Comparison of ENCODE assay signal across 24 cellular contexts in genomic region chr1:202276081-202276715, GRCh38.
"Had no signal": no experiment of that assay in that cellular context is flagged by ENCODE, and none has a peak within 500 bp of the region (broad histone marks: within the 10 kb centered on the region; RNA-seq: fewer than 3 reads in every experiment).

No MANE protein-coding gene starts in this region.

- ATAC-seq: esophagus mucosa; gastrocnemius medialis; left lobe of liver; naive thymus-derived CD4-positive, alpha-beta T cell; psoas muscle; right cardiac atrium; stimulated activated naive B cell treated with anti-CD40 and anti-IgM and Interleukin-4, amounts not matched to agents 10 μg/mL and 1 μg/mL and 100 μg/mL, for 72 hours had no signal

- H3K27me3 ChIP-seq: gastrocnemius medialis, neural progenitor cell, suprapubic skin, transverse colon, vagina had no signal

- H3K9me3 ChIP-seq: gastrocnemius medialis, psoas muscle, sigmoid colon, suprapubic skin, transverse colon, vagina had no signal

- H3K9me3 Mint-ChIP-seq: memory B cell; mesothelial cell of epicardium; naive thymus-derived CD4-positive, alpha-beta T cell; neural progenitor cell; stimulated activated naive B cell treated with anti-CD40 and anti-IgM and Interleukin-4, amounts not matched to agents 10 μg/mL and 1 μg/mL and 100 μg/mL, for 72 hours; stimulated activated naive CD8-positive, alpha-beta T cell treated with anti-CD3 and anti-CD28 coated beads, Interleukin-15, Interleukin-2, amounts not matched to agents 100 ng/mL and 50 ng/mL, for 24 hours had no signal

- H3K4me1 ChIP-seq: gastrocnemius medialis, psoas muscle, sigmoid colon, suprapubic skin, transverse colon had no signal

- H3K4me3 Mint-ChIP-seq: memory B cell; mesothelial cell of epicardium; naive thymus-derived CD4-positive, alpha-beta T cell; nephron; neural progenitor cell; stimulated activated naive B cell treated with anti-CD40 and anti-IgM and Interleukin-4, amounts not matched to agents 10 μg/mL and 1 μg/mL and 100 μg/mL, for 72 hours; stimulated activated naive CD8-positive, alpha-beta T cell treated with anti-CD3 and anti-CD28 coated beads, Interleukin-15, Interleukin-2, amounts not matched to agents 100 ng/mL and 50 ng/mL, for 24 hours had no signal

- H3K36me3 ChIP-seq: gastrocnemius medialis, neural progenitor cell, sigmoid colon, suprapubic skin, transverse colon, vagina had no signal

- H3K27ac Mint-ChIP-seq: memory B cell; mesothelial cell of epicardium; naive thymus-derived CD4-positive, alpha-beta T cell; neural progenitor cell; stimulated activated naive B cell treated with anti-CD40 and anti-IgM and Interleukin-4, amounts not matched to agents 10 μg/mL and 1 μg/mL and 100 μg/mL, for 72 hours; stimulated activated naive CD8-positive, alpha-beta T cell treated with anti-CD3 and anti-CD28 coated beads, Interleukin-15, Interleukin-2, amounts not matched to agents 100 ng/mL and 50 ng/mL, for 24 hours had no signal

- H3K27ac ChIP-seq: dorsolateral prefrontal cortex, epithelial cell of prostate, gastrocnemius medialis, neural progenitor cell, psoas muscle, sigmoid colon, suprapubic skin, transverse colon, vagina had no signal

- H3K9ac ChIP-seq: neural progenitor cell had no signal

- DNase-seq: dorsolateral prefrontal cortex; effector CD4-positive, alpha-beta T cell; foreskin fibroblast; gastrocnemius medialis; kidney; naive thymus-derived CD4-positive, alpha-beta T cell; nucleus accumbens; psoas muscle; right cardiac atrium; sigmoid colon; stimulated activated CD4-positive, alpha-beta T cell treated with anti-CD3 and anti-CD28 coated beads, Interleukin-2, amount 100 ng/mL, for 48 hours; stimulated activated naive B cell treated with anti-CD40 and anti-IgM and Interleukin-4, amounts not matched to agents 10 μg/mL and 1 μg/mL and 100 μg/mL, for 72 hours; transverse colon had no signal

- H3K4me1 Mint-ChIP-seq: memory B cell; neural progenitor cell; stimulated activated naive B cell treated with anti-CD40 and anti-IgM and Interleukin-4, amounts not matched to agents 10 μg/mL and 1 μg/mL and 100 μg/mL, for 72 hours had no signal

- H3K36me3 Mint-ChIP-seq: memory B cell; mesothelial cell of epicardium; naive thymus-derived CD4-positive, alpha-beta T cell; neural progenitor cell; stimulated activated naive B cell treated with anti-CD40 and anti-IgM and Interleukin-4, amounts not matched to agents 10 μg/mL and 1 μg/mL and 100 μg/mL, for 72 hours had no signal

- H3K4me3 ChIP-seq: dorsolateral prefrontal cortex, gastrocnemius medialis, lung, neural progenitor cell, psoas muscle, sigmoid colon, suprapubic skin, transverse colon, vagina had no signal
